Comparison of ENCODE assay signal across 1 cellular context in the genomic region with DNA sequence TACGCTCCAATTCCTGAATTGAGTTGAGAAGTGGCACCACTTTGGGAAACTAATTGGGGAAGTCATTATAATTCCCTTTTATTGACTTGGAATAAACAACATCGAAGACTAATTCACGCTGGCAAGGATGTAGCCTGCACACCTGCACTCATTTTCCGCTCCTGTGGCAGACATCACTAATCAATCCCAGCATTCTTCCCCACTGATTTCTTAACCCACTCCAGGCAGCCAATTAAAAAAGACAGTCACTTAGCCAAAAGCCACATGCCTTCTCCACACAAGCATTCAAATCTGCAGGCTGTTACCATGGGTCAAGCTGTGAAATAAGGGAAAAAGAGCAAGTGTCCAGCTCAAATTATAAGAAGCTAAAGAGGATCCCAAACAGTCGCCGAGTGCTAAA.
TF ChIP-seq lines count a peak whose summit lies in the region.

No MANE protein-coding gene starts in this region.

TF ChIP-seq in HEK293, 187 proteins besides CTCF, POLR2A, EP300 and RAD21 (continued from another document):
- TF ChIP-seq ZNF23 (tag by site-specific recombination; IDR thresholded peaks at IDR 0.05; ENCODE audit: borderline replicate concordance) = peak; percentile 59; the same call in 1 of the 2 replicates
- TF ChIP-seq ZNF48 (tag by site-specific recombination; IDR thresholded peaks at IDR 0.05) = no peak
- TF ChIP-seq, protein P1, sequence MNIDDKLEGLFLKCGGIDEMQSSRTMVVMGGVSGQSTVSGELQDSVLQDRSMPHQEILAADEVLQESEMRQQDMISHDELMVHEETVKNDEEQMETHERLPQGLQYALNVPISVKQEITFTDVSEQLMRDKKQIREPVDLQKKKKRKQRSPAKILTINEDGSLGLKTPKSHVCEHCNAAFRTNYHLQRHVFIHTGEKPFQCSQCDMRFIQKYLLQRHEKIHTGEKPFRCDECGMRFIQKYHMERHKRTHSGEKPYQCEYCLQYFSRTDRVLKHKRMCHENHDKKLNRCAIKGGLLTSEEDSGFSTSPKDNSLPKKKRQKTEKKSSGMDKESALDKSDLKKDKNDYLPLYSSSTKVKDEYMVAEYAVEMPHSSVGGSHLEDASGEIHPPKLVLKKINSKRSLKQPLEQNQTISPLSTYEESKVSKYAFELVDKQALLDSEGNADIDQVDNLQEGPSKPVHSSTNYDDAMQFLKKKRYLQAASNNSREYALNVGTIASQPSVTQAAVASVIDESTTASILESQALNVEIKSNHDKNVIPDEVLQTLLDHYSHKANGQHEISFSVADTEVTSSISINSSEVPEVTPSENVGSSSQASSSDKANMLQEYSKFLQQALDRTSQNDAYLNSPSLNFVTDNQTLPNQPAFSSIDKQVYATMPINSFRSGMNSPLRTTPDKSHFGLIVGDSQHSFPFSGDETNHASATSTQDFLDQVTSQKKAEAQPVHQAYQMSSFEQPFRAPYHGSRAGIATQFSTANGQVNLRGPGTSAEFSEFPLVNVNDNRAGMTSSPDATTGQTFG (tag by site-specific recombination; IDR thresholded peaks at IDR 0.05; ENCODE audit: borderline replicate concordance) = no peak
- TF ChIP-seq KLF8 (tag by site-specific recombination; IDR thresholded peaks at IDR 0.05) = no peak
- no peak for TF ChIP-seq BCL11A (tag by site-specific recombination; IDR thresholded peaks at IDR 0.05; ENCODE audit: low read depth)
